Comparison of ENCODE assay signal across 23 cellular contexts in the genomic region with DNA sequence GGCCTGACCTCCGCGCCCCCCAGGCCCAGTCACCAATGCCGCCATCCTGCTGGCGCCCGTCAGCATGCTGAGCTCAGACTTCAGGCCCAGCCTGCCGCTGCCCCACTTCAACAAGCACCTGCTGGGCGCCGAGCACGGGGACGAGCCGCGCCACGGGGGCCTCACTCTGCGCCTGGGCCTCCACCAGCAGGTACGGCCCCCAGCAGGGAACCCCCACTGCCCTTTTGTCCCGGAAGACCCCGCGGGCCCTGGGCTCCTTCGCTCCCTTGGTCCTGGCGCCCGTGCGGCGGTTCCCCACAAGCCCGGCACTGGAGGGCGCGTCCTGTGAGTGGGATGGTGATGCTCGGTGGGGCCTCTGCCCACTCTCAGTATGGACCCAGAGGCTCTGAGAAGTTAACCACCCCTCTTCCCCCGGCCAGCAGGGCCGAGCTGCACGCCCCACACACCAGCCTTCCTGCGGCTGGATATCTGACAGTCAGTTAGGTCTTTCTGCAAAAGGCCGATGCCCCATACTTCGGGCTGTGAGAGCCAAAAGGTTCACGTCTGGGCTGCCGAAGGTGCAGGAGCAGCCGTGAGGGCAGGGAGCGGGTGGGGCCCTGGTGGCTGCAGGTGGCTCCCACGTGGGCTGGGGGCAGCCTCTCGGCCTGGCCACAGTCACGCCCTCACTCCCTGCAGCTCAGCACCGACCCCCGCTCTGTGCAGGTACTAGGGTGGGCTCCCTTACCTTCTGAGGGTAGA. TPM values are rescaled to one million over a fixed set of nuclear protein-coding genes. Genes with fewer than 3 reads are reported as not detected.
"Had no signal": no experiment of that assay in that cellular context is flagged by ENCODE, and none has a peak within 500 bp of the region (broad histone marks: within the 10 kb centered on the region; RNA-seq: fewer than 3 reads in every experiment).

No MANE protein-coding gene starts in this region.

- H3K4me3 Mint-ChIP-seq: activated T-helper 17 cell treated with anti-CD3 and anti-CD28 coated beads, Interleukin-2, amount 50 U/mL, for 72 hours; central memory CD8-positive, alpha-beta T cell; nephron; stimulated activated naive CD8-positive, alpha-beta T cell treated with anti-CD3 and anti-CD28 coated beads, Interleukin-15, Interleukin-2, amounts not matched to agents 100 ng/mL and 50 ng/mL, for 24 hours had no signal

- H3K27me3 Mint-ChIP-seq: activated T-helper 17 cell treated with anti-CD3 and anti-CD28 coated beads, Interleukin-2, amount 50 U/mL, for 72 hours; central memory CD8-positive, alpha-beta T cell had no signal

- H3K36me3 ChIP-seq: breast epithelium, neutrophil had no signal

- DNase-seq: foreskin keratinocyte, left ventricle myocardium superior, thyroid gland had no signal

- H3K9me3 Mint-ChIP-seq: activated T-helper 17 cell treated with anti-CD3 and anti-CD28 coated beads, Interleukin-2, amount 50 U/mL, for 72 hours; central memory CD8-positive, alpha-beta T cell; nephron; stimulated activated naive CD8-positive, alpha-beta T cell treated with anti-CD3 and anti-CD28 coated beads, Interleukin-15, Interleukin-2, amounts not matched to agents 100 ng/mL and 50 ng/mL, for 24 hours had no signal

- ATAC-seq: sciatic nerve had no signal

- H3K27me3 ChIP-seq: thyroid gland had no signal

- FAIRE-seq: colon had no signal

- H3K9me3 ChIP-seq: breast epithelium, esophagus muscularis mucosa, neutrophil, thyroid gland had no signal

- H3K4me1 ChIP-seq: breast epithelium, foreskin keratinocyte had no signal

- H3K79me2 ChIP-seq: hepatocyte had no signal

- H3K4me3 ChIP-seq: breast epithelium, esophagus muscularis mucosa, hepatocyte, skin epidermis, thyroid gland had no signal

- H3K4me2 ChIP-seq: hepatocyte had no signal

- H3K27ac Mint-ChIP-seq: activated T-helper 17 cell treated with anti-CD3 and anti-CD28 coated beads, Interleukin-2, amount 50 U/mL, for 72 hours; stimulated activated naive CD8-positive, alpha-beta T cell treated with anti-CD3 and anti-CD28 coated beads, Interleukin-15, Interleukin-2, amounts not matched to agents 100 ng/mL and 50 ng/mL, for 24 hours had no signal

- H2AFZ ChIP-seq: hepatocyte had no signal

- H3K4me1 Mint-ChIP-seq: activated T-helper 17 cell treated with anti-CD3 and anti-CD28 coated beads, Interleukin-2, amount 50 U/mL, for 72 hours; nephron had no signal

- H3K27ac ChIP-seq: breast epithelium, esophagus muscularis mucosa, foreskin keratinocyte, hepatocyte, neutrophil, skin epidermis, thyroid gland had no signal

RNA-seq across cellular contexts. Expression of gene GRIN3B, which starts 8.1 kb away (rescaled TPM):
- total RNA-seq: left ventricle myocardium superior; sciatic nerve; T-helper 1 cell treated with Interleukin-12 subunit alpha and Interleukin-12 subunit beta and Interleukin-4 antibody, amounts not matched to agents 30 ng/mL and 1 ng/mL, for 36 hours; urinary bladder had no signal

RNA-seq across cellular contexts. Expression of gene RNU6-2, which starts 29.2 kb away (rescaled TPM):
- total RNA-seq: activated T-helper 17 cell treated with anti-CD3 and anti-CD28 coated beads, Interleukin-2, amount 50 U/mL, for 72 hours; breast epithelium; dermis blood vessel endothelial cell; esophagus muscularis mucosa; foreskin keratinocyte; glomerular endothelial cell; hepatocyte; left ventricle myocardium superior; lung microvascular endothelial cell; mesenteric fat pad; mucosa of gallbladder; osteocyte; posterior vena cava; sciatic nerve; T-helper 1 cell treated with Interleukin-12 subunit alpha and Interleukin-12 subunit beta and Interleukin-4 antibody, amounts not matched to agents 30 ng/mL and 1 ng/mL, for 36 hours; thyroid gland; urinary bladder had no signal
- polyA plus RNA-seq: foreskin keratinocyte, hepatocyte, urinary bladder had no signal
